8 cellular contexts compared by ENCODE assay signal in genomic region chr3:66450389-66451022, GRCh38. TPM values are rescaled to one million over a fixed set of nuclear protein-coding genes. Genes with fewer than 3 reads are reported as not detected.
A peak's percentile ranks its signal among the peaks of the same experiment; 100 is the strongest.
DNase-seq lines count a peak whose midpoint lies in the region; ATAC-seq and TF ChIP-seq lines count a peak whose summit lies in the region.

No MANE protein-coding gene starts in this region.

- H3K27me3 ChIP-seq in neutrophil (no peaks in the 10 kb centered on the region), smooth muscle cell (ENCODE audit: low read depth) (no peaks in the 10 kb centered on the region)

- H3K9me3 Mint-ChIP-seq in T-cell, result no peaks in the 10 kb centered on the region

- no peak overlapping the region for H3K27ac Mint-ChIP-seq in T-cell

- no peak overlapping the region for H3K4me3 Mint-ChIP-seq in T-cell

- H3K36me3 Mint-ChIP-seq in T-cell, result peaks cover 46% of the 10 kb centered on the region

- H3K4me3 ChIP-seq in neutrophil (ENCODE audit: low read depth in 1 of 2, low read length in 1 of 2) (no peak overlapping the region), smooth muscle cell (no peak overlapping the region)

- no peak overlapping the region for H2AFZ ChIP-seq in smooth muscle cell (ENCODE audit: low read depth)

- peaks cover 57 to 64% of the 10 kb centered on the region in 2 experiments for H3K4me1 ChIP-seq in neutrophil (ENCODE audit: control insufficient read depth in 1 of 2, insufficient read depth in 1 of 2, low read depth in 1 of 2, low read length in 1 of 2)
- peaks cover 21% of the 10 kb centered on the region for H3K4me1 ChIP-seq in smooth muscle cell (ENCODE audit: low read depth)

- H3K27ac ChIP-seq in RWPE1 (peak overlapping the region; percentile 73), neutrophil (peak overlapping the region; percentile 78), smooth muscle cell (ENCODE audit: low read depth) (no peak overlapping the region)

- H3K9me3 ChIP-seq in neutrophil (no peaks in the 10 kb centered on the region), smooth muscle cell (replicated peaks; ENCODE audit: low read depth) (no peaks in the 10 kb centered on the region)

- no peaks in the 10 kb centered on the region for H3F3A ChIP-seq in smooth muscle cell (ENCODE audit: low read depth)

- no peaks in the 10 kb centered on the region for H3K36me3 ChIP-seq in neutrophil
- no peaks in the 10 kb centered on the region for H3K36me3 ChIP-seq in smooth muscle cell (ENCODE audit: low read depth)

- H3K9ac ChIP-seq in smooth muscle cell (ENCODE audit: low read depth), result no peak overlapping the region

- H3K4me1 Mint-ChIP-seq in T-cell, result peaks cover 9 to 21% (median 11%) of the 10 kb centered on the region in 3 donors

- no peaks in the 10 kb centered on the region for H3K27me3 Mint-ChIP-seq in T-cell

- 95% methylated on average over 4 of the region's 4 CpGs for WGBS in smooth muscle cell (ENCODE audit: low lambda C conversion rate)

- ATAC-seq in T-cell (replicated peaks in 1 of 4) (no peak), HG03378 (IDR thresholded peaks at IDR 0.05; ENCODE audit: unreplicated experiment) (no peak)

- TF ChIP-seq CTCF in RWPE1 (conservative IDR thresholded peaks at IDR 0.05; ENCODE audit: low read depth) (no peak), neutrophil (IDR thresholded peaks at IDR 0.05) (no peak), smooth muscle cell (IDR thresholded peaks at IDR 0.05; ENCODE audit: borderline replicate concordance, insufficient read depth, poor library complexity, severe bottlenecking) (no peak)

- H3K79me2 ChIP-seq in smooth muscle cell (ENCODE audit: low read depth), result peaks cover 7% of the 10 kb centered on the region

- H4K20me1 ChIP-seq in smooth muscle cell (ENCODE audit: low read depth), result peaks cover 5% of the 10 kb centered on the region

- no peak overlapping the region for H3K4me2 ChIP-seq in smooth muscle cell

- peak; percentile 74 for DNase-seq in AG20443 (ENCODE audit: low spot score)
- DNase-seq in RWPE1 (ENCODE audit: low spot score), result no peak
- DNase-seq in fibroblast of gingiva (ENCODE audit: low read depth), result peak; percentile 61
- no peak for DNase-seq in smooth muscle cell (lab: John Stamatoyannopoulos, UW; ENCODE audit: unreplicated experiment)
- DNase-seq in T-cell, result no peak
- no peak for DNase-seq in HK-2 (ENCODE audit: unreplicated experiment)

- CTCF ChIA-PET in RWPE1 (lab: Yijun Ruan, JAX), result interaction anchor here (0.5 to 0.7 kb wide), 2 partner anchors 19 to 912 kb away, joined by 3 to 5 read pairs; no protein-coding TSS in a partner anchor
- CTCF ChIA-PET in T-cell (lab: Charles Lee), result interaction anchor here in 1 of 2 donors (0.8 kb wide), 1 partner anchor 197 kb away, joined by 3 read pairs; no protein-coding TSS in a partner anchor

- POLR2A ChIA-PET in RWPE1 (lab: Yijun Ruan, JAX; ENCODE audit: low non-redundant PET), result no interaction called here
- POLR2A ChIA-PET in T-cell (lab: Charles Lee), result no interaction called here

RNA-seq across cellular contexts. Expression of gene LRIG1, which starts 50.3 kb away (rescaled TPM):
- total RNA-seq in smooth muscle cell (26.5 and 28.1 TPM in 2 replicates), T-cell (10 to 100 TPM; 33.5 to 49.8 (median 41.1) TPM)
- 22.9 and 31.3 TPM in 2 replicates for polyA plus RNA-seq in smooth muscle cell

Comparison
In these comparisons a context has a peak if more than half of its experiments do, and no peak if none do; other contexts are left out.
1. DNase-seq: peak in AG20443 (single experiment) and fibroblast of gingiva (single experiment); none in RWPE1 (single experiment), smooth muscle cell (single experiment), T-cell (0 of 34) and HK-2 (single experiment).